In genomic region chr9:78295731-78296130, GRCh38 we compare ENCODE assay signal across 8 cellular contexts. TPM values are rescaled to one million over a fixed set of nuclear protein-coding genes. Genes with fewer than 3 reads are reported as not detected.
DNase-seq lines count a peak whose midpoint lies in the region; ATAC-seq and TF ChIP-seq lines count a peak whose summit lies in the region.

No MANE protein-coding gene starts in this region.

- no peak for DNase-seq in A673 (ENCODE audit: low spot score)
- DNase-seq in lower lobe of right lung: no peak
- DNase-seq in CD1c-positive myeloid dendritic cell (ENCODE audit: extremely low spot score): no peak

- H3K4me3 ChIP-seq in A673 (ENCODE audit: low read depth, low read length, poor library complexity, severe bottlenecking) (peak overlapping the region; percentile 94), HUES64 (ENCODE audit: low read length) (peak overlapping the region; percentile 76), lower lobe of right lung (peak overlapping the region; percentile 67)

- peaks cover 0 to 7% (median 0%) of the 10 kb centered on the region in 5 experiments for H3K9me3 Mint-ChIP-seq in brain

- no TSS peak for BruUV-seq in A673 (replicated peaks; lab: Mats Ljungman, UMichigan)

- no peaks in the 10 kb centered on the region for H3K27me3 Mint-ChIP-seq in brain

- no peak for ATAC-seq in lower lobe of right lung
- ATAC-seq in GM19397 (IDR thresholded peaks at IDR 0.05; ENCODE audit: unreplicated experiment): no peak
- no peak for ATAC-seq in GM21529 (IDR thresholded peaks at IDR 0.05; ENCODE audit: unreplicated experiment)
- ATAC-seq in HG02610 (IDR thresholded peaks at IDR 0.05; ENCODE audit: unreplicated experiment): no peak

- peaks cover 15% of the 10 kb centered on the region for H3K4me1 ChIP-seq in A673 (ENCODE audit: insufficient read depth, low read length, poor library complexity, severe bottlenecking)
- H3K4me1 ChIP-seq in HUES64 (ENCODE audit: insufficient read depth, low read length): peaks cover 13% of the 10 kb centered on the region
- peaks cover 28% of the 10 kb centered on the region for H3K4me1 ChIP-seq in lower lobe of right lung

- H3K27ac Mint-ChIP-seq in brain: peak overlapping the region; percentile 95 to 99 (median 98)

- H3K9me3 ChIP-seq in A673 (ENCODE audit: low read depth, low read length, poor library complexity, severe bottlenecking): no peaks in the 10 kb centered on the region
- H3K9me3 ChIP-seq in HUES64 (ENCODE audit: insufficient read depth, low read depth, low read length): no peaks in the 10 kb centered on the region
- no peaks in the 10 kb centered on the region for H3K9me3 ChIP-seq in lower lobe of right lung

- whole genome bisulfite sequencing in HUES64: 62% methylated on average over 6 of the region's 6 CpGs

- H3K27ac ChIP-seq in A673 (ENCODE audit: low read depth, low read length, poor library complexity, severe bottlenecking) (peak overlapping the region; percentile 97), HUES64 (ENCODE audit: low read depth, low read length) (peak overlapping the region; percentile 97), lower lobe of right lung (no peak overlapping the region)

- H3K27me3 ChIP-seq in A673 (replicated peaks; ENCODE audit: insufficient read depth, low read depth, low read length, poor library complexity) (no peaks in the 10 kb centered on the region), HUES64 (ENCODE audit: insufficient read depth, low read length) (no peaks in the 10 kb centered on the region), lower lobe of right lung (ENCODE audit: low read depth) (peaks cover 34% of the 10 kb centered on the region)

- H3K36me3 ChIP-seq in A673 (ENCODE audit: insufficient read depth, low read length, poor library complexity, severe bottlenecking) (peaks cover 15% of the 10 kb centered on the region), HUES64 (ENCODE audit: insufficient read depth, low read length) (peaks cover 12% of the 10 kb centered on the region), lower lobe of right lung (no peaks in the 10 kb centered on the region)

- TF ChIP-seq CTCF in A673 (conservative IDR thresholded peaks at IDR 0.05; ENCODE audit: low read depth, low read length) (no peak), brain (conservative IDR thresholded peaks at IDR 0.05) (no peak), lower lobe of right lung (IDR thresholded peaks at IDR 0.05) (no peak)

- CTCF ChIA-PET in A673 (lab: Charles Lee): no interaction called here

- peaks cover 23% of the 10 kb centered on the region for H3K36me3 Mint-ChIP-seq in brain

- POLR2A ChIA-PET in A673 (lab: Charles Lee; ENCODE audit: low non-redundant PET): interaction anchor here (0.6 kb wide), 1 partner anchor 1353 kb away, joined by 3 read pairs; no protein-coding TSS in a partner anchor

- peaks cover 78% of the 10 kb centered on the region for H3K4me1 Mint-ChIP-seq in brain

- peak overlapping the region; percentile 95 for H3K9ac ChIP-seq in HUES64 (ENCODE audit: low read depth, low read length)

- peak overlapping the region; percentile 96 to 99 (median 99) for H3K4me3 Mint-ChIP-seq in brain

- intact Hi-C loops in A673 (cut with micrococcal nuclease; ENCODE audit: unreplicated experiment): no loop called here
- intact Hi-C loops in lower lobe of right lung (cut with DNase I): no loop called here

RNA-seq across cellular contexts. Expression of gene PSAT1, which starts 1.2 kb away (rescaled TPM):
- total RNA-seq in A673 (2021) (179 and 217 TPM in 2 replicates), lower lobe of right lung (10.4 TPM)
- 209 TPM for polyA plus RNA-seq in HUES64 (2013, experiment 1 of 2)
- polyA plus RNA-seq in HUES64 (2013, experiment 2 of 2): 213 TPM
- 164 TPM for polyA plus RNA-seq in brain (ENCODE audit: insufficient read depth, low read depth, low replicate concordance)

RNA-seq across cellular contexts. Expression of gene CEP78, which starts 59.9 kb away (rescaled TPM):
- total RNA-seq in A673 (2021) (60.5 and 65.9 TPM in 2 replicates), lower lobe of right lung (12.9 TPM)
- polyA plus RNA-seq in HUES64 (2013, experiment 1 of 2): 35.5 TPM
- polyA plus RNA-seq in HUES64 (2013, experiment 2 of 2): 36.0 TPM
- 16.7 TPM for polyA plus RNA-seq in brain (ENCODE audit: insufficient read depth, low read depth, low replicate concordance)

Comparison
In these comparisons a context has a peak if more than half of its experiments do, and no peak if none do; other contexts are left out.
1. RNA of gene PSAT1, which starts 1.2 kb away (total RNA-seq): 179 to 217 TPM in A673; 10.4 TPM in lower lobe of right lung (single experiment); every median in the first group is over 10 times any median in the second.
2. Peak in every context shown above with its lines, with median percentiles within 50 percentile points of each other: H3K4me3 ChIP-seq.